15 cellular contexts compared by ENCODE assay signal in the genomic region with DNA sequence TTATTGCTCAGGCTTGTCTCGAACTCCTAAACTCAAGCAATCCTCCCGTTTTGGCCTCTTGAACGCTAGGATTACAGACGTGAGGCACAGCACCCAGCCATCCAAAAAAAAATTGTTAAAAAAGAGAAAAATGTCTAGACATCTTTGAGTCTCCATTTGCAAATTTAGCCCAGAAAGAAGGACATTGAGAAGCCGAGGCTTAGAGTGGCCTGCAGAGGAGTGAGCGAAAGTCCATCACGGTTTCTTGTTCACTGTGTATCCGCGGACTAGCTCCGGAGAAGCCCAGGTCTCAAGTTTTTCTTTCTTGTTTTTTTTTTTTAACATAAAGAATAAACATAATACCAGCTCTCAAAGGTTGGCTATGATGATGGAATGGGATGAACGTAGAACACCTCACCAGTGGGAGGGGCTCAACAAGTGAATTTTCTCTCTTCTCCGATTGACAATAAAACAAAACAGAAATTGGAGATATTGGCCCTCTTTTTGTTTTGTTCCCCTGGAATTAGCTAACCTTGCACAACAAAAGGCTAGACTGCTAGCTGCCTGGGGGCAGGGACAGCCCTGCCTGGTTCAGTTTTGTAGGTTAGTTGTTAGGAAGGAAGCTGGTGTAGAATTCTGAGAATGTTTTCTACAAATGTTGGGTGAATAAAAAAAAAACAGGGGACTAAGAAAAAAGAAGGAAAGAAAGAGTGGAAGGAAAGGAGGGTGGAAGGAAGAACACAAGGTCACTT.
DNase-seq lines count a peak whose midpoint lies in the region; ATAC-seq and TF ChIP-seq lines count a peak whose summit lies in the region.
"Had no signal": no experiment of that assay in that cellular context is flagged by ENCODE, and none has a peak within 500 bp of the region (broad histone marks: within the 10 kb centered on the region; RNA-seq: fewer than 3 reads in every experiment).

No MANE protein-coding gene starts in this region.

- H3K27ac Mint-ChIP-seq in progenitor cell of endocrine pancreas: peak overlapping the region; percentile 89
- H3K27ac Mint-ChIP-seq: CD4-positive, alpha-beta T cell; IgD-negative memory B cell had no signal

- no peaks in the 10 kb centered on the region for H3K36me3 ChIP-seq in iPS-18a (ENCODE audit: control insufficient read depth, low read depth, low read length)

- peaks cover 48% of the 10 kb centered on the region for H3K4me1 ChIP-seq in iPS-18a (ENCODE audit: control insufficient read depth, low read depth, low read length)

- H3K4me3 Mint-ChIP-seq in progenitor cell of endocrine pancreas (ENCODE audit: low read depth): peak overlapping the region; percentile 52
- H3K4me3 Mint-ChIP-seq: CD4-positive, alpha-beta T cell; IgD-negative memory B cell had no signal

- H3K27me3 Mint-ChIP-seq in progenitor cell of endocrine pancreas: no peaks in the 10 kb centered on the region
- H3K27me3 Mint-ChIP-seq: CD4-positive, alpha-beta T cell had no signal

- H3K4me3 ChIP-seq in iPS-18a (ENCODE audit: low read length): peak overlapping the region; percentile 42
- H3K4me3 ChIP-seq: SK-N-MC had no signal

- H3K36me3 Mint-ChIP-seq in progenitor cell of endocrine pancreas (ENCODE audit: insufficient read depth): no peaks in the 10 kb centered on the region
- H3K36me3 Mint-ChIP-seq: IgD-negative memory B cell had no signal

- H3K9ac ChIP-seq in iPS-18a (ENCODE audit: low read length): peak overlapping the region; percentile 37

- no peaks in the 10 kb centered on the region for H3K9me3 ChIP-seq in iPS-18a (ENCODE audit: control insufficient read depth, low read depth, low read length)

- H3K4me1 Mint-ChIP-seq in progenitor cell of endocrine pancreas (ENCODE audit: low read depth): peaks cover 36% of the 10 kb centered on the region

- H3K27ac ChIP-seq in iPS-18a (ENCODE audit: low read length): peak overlapping the region; percentile 73
- H3K27ac ChIP-seq: SK-N-MC had no signal

- DNase-seq in ELF-1 (ENCODE audit: low read depth, low spot score): peak; percentile 87
- DNase-seq in SK-N-DZ (ENCODE audit: low spot score): peak; percentile 97
- no peak for DNase-seq in progenitor cell of endocrine pancreas (ENCODE audit: low spot score, unreplicated experiment)
- DNase-seq in HT-29 (ENCODE audit: low spot score): no peak
- no peak for DNase-seq in HuH-7 (ENCODE audit: low spot score)
- DNase-seq: CD4-positive, alpha-beta T cell; DND-41; NCI-H1417 treated with DMSO at 0.1 percent for 48 hours; NCI-H2029; NCI-H2171 treated with DMSO at 0.1 percent for 48 hours; NCI-H774 had no signal

- no peaks in the 10 kb centered on the region for H3K27me3 ChIP-seq in iPS-18a (ENCODE audit: control insufficient read depth, insufficient read depth, low read length)

- no peak for TF ChIP-seq CTCF in progenitor cell of endocrine pancreas (IDR thresholded peaks at IDR 0.05; ENCODE audit: unreplicated experiment)

- ATAC-seq in HG02588 (IDR thresholded peaks at IDR 0.05; ENCODE audit: unreplicated experiment): no peak

- H3K9me3 Mint-ChIP-seq in progenitor cell of endocrine pancreas (ENCODE audit: low read depth): no peaks in the 10 kb centered on the region
- H3K9me3 Mint-ChIP-seq: CD4-positive, alpha-beta T cell; IgD-negative memory B cell had no signal

Comparison
In these comparisons a context has a peak if more than half of its experiments do, and no peak if none do; other contexts are left out.
1. DNase-seq: peak in ELF-1 (single experiment) and SK-N-DZ (single experiment); none in progenitor cell of endocrine pancreas (single experiment), HT-29 (single experiment) and HuH-7 (single experiment).